In the genomic region with DNA sequence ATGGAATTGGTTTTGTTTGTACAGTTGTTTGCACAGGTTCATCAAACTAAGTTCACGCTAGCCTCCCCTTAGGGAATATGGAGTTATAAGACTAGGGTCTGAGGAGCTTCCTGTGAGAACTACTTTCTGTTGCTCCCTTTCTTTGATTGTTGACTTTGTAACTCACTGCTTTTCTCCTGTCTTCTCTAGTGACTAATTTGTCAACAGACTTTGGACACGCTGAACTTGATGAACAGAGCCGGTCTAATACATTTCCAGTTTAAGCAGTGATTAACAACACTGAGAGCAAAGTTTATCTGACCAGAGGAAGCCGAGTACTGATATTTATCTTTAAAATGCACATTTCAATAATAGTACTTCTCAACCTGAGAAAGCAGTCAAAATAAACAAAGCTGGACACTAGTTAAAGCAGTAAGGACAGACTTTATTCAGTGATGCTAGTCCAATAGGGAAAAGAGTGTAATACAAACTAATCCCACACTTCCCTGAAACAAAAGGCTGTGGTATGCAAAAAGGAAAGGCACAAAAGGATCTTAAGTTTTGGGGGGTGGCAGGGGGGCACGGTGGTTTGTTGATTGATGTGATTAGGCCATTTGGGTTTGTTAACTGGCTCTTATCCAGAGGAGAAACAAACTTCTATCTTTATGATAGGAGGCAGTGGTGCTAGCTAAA, we compare ENCODE assay signal across 1 cellular context.
TF ChIP-seq lines count a peak whose summit lies in the region.

No MANE protein-coding gene starts in this region.

TF ChIP-seq in HepG2, 621 proteins besides CTCF, POLR2A, EP300 and RAD21 (continued from another document and continues in another):
- TF ChIP-seq SIX1 (CRISPR knock-in tag; IDR thresholded peaks at IDR 0.05; ENCODE audit: borderline replicate concordance) (peak; percentile 60; the same call in 1 of the 2 replicates), SP4 (CRISPR knock-in tag; IDR thresholded peaks at IDR 0.05) (no peak), HMG20A (CRISPR knock-in tag; IDR thresholded peaks at IDR 0.05; ENCODE audit: borderline replicate concordance) (peak; percentile 90; the same call in 1 of the 2 replicates), KLF16 (CRISPR knock-in tag; IDR thresholded peaks at IDR 0.05) (peak in 1 of 2 experiments; percentile 38; a peak in 1 of 4 replicates), FOXA1 (IDR thresholded peaks at IDR 0.05) (peak; percentile 39; the same call in 1 of the 2 replicates), FOXA1 (CRISPR knock-in tag; IDR thresholded peaks at IDR 0.05) (peak; percentile 84), ZNF205 (CRISPR knock-in tag; IDR thresholded peaks at IDR 0.05) (peak; percentile 82; the same call in 1 of the 2 replicates), ISL2 (CRISPR knock-in tag; IDR thresholded peaks at IDR 0.05) (peak; percentile 77), NFKBIZ (CRISPR knock-in tag; IDR thresholded peaks at IDR 0.05) (0 out of 2 replicates have a peak, but pooled peaks have one; percentile 52), ERF (CRISPR knock-in tag; IDR thresholded peaks at IDR 0.05) (0 out of 2 replicates have a peak, but pooled peaks have one; percentile 31), TBX2 (CRISPR knock-in tag; IDR thresholded peaks at IDR 0.05; ENCODE audit: borderline replicate concordance) (peak; percentile 90), RXRB (CRISPR knock-in tag; IDR thresholded peaks at IDR 0.05; ENCODE audit: borderline replicate concordance) (peak; percentile 80; the same call in 1 of the 2 replicates), FOXA3 (CRISPR knock-in tag; IDR thresholded peaks at IDR 0.05) (peak; percentile 93), ZNF337 (CRISPR knock-in tag; IDR thresholded peaks at IDR 0.05; ENCODE audit: borderline replicate concordance, low read depth) (peak; percentile 56; the same call in 1 of the 2 replicates), KDM6A (CRISPR knock-in tag; IDR thresholded peaks at IDR 0.05; ENCODE audit: low read depth) (peak; percentile 71), NAIF1 (CRISPR knock-in tag; IDR thresholded peaks at IDR 0.05; ENCODE audit: borderline replicate concordance) (peak; percentile 7; the same call in 1 of the 2 replicates), SATB2 (CRISPR knock-in tag; IDR thresholded peaks at IDR 0.05) (0 out of 2 replicates have a peak, but pooled peaks have one; percentile 38), ZNF577 (CRISPR knock-in tag; IDR thresholded peaks at IDR 0.05; ENCODE audit: borderline replicate concordance, low read depth) (no peak), HDAC2 (CRISPR knock-in tag; IDR thresholded peaks at IDR 0.05) (peak; percentile 88)
- TF ChIP-seq, protein P1, sequence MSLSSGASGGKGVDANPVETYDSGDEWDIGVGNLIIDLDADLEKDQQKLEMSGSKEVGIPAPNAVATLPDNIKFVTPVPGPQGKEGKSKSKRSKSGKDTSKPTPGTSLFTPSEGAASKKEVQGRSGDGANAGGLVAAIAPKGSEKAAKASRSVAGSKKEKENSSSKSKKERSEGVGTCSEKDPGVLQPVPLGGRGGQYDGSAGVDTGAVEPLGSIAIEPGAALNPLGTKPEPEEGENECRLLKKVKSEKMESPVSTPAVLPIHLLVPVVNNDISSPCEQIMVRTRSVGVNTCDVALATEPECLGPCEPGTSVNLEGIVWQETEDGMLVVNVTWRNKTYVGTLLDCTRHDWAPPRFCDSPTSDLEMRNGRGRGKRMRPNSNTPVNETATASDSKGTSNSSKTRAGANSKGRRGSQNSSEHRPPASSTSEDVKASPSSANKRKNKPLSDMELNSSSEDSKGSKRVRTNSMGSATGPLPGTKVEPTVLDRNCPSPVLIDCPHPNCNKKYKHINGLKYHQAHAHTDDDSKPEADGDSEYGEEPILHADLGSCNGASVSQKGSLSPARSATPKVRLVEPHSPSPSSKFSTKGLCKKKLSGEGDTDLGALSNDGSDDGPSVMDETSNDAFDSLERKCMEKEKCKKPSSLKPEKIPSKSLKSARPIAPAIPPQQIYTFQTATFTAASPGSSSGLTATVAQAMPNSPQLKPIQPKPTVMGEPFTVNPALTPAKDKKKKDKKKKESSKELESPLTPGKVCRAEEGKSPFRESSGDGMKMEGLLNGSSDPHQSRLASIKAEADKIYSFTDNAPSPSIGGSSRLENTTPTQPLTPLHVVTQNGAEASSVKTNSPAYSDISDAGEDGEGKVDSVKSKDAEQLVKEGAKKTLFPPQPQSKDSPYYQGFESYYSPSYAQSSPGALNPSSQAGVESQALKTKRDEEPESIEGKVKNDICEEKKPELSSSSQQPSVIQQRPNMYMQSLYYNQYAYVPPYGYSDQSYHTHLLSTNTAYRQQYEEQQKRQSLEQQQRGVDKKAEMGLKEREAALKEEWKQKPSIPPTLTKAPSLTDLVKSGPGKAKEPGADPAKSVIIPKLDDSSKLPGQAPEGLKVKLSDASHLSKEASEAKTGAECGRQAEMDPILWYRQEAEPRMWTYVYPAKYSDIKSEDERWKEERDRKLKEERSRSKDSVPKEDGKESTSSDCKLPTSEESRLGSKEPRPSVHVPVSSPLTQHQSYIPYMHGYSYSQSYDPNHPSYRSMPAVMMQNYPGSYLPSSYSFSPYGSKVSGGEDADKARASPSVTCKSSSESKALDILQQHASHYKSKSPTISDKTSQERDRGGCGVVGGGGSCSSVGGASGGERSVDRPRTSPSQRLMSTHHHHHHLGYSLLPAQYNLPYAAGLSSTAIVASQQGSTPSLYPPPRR (CRISPR knock-in tag; IDR thresholded peaks at IDR 0.05; ENCODE audit: borderline replicate concordance): peak; percentile 94
- TF ChIP-seq, protein P2, sequence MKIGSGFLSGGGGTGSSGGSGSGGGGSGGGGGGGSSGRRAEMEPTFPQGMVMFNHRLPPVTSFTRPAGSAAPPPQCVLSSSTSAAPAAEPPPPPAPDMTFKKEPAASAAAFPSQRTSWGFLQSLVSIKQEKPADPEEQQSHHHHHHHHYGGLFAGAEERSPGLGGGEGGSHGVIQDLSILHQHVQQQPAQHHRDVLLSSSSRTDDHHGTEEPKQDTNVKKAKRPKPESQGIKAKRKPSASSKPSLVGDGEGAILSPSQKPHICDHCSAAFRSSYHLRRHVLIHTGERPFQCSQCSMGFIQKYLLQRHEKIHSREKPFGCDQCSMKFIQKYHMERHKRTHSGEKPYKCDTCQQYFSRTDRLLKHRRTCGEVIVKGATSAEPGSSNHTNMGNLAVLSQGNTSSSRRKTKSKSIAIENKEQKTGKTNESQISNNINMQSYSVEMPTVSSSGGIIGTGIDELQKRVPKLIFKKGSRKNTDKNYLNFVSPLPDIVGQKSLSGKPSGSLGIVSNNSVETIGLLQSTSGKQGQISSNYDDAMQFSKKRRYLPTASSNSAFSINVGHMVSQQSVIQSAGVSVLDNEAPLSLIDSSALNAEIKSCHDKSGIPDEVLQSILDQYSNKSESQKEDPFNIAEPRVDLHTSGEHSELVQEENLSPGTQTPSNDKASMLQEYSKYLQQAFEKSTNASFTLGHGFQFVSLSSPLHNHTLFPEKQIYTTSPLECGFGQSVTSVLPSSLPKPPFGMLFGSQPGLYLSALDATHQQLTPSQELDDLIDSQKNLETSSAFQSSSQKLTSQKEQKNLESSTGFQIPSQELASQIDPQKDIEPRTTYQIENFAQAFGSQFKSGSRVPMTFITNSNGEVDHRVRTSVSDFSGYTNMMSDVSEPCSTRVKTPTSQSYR (CRISPR knock-in tag; IDR thresholded peaks at IDR 0.05; ENCODE audit: borderline replicate concordance): no peak
- TF ChIP-seq, protein P3, sequence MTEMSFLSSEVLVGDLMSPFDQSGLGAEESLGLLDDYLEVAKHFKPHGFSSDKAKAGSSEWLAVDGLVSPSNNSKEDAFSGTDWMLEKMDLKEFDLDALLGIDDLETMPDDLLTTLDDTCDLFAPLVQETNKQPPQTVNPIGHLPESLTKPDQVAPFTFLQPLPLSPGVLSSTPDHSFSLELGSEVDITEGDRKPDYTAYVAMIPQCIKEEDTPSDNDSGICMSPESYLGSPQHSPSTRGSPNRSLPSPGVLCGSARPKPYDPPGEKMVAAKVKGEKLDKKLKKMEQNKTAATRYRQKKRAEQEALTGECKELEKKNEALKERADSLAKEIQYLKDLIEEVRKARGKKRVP (CRISPR knock-in tag; IDR thresholded peaks at IDR 0.05): 0 out of 4 replicates have a peak, but pooled peaks of 1 of the 2 experiments have one; percentile 18
- TF ChIP-seq, protein P4, sequence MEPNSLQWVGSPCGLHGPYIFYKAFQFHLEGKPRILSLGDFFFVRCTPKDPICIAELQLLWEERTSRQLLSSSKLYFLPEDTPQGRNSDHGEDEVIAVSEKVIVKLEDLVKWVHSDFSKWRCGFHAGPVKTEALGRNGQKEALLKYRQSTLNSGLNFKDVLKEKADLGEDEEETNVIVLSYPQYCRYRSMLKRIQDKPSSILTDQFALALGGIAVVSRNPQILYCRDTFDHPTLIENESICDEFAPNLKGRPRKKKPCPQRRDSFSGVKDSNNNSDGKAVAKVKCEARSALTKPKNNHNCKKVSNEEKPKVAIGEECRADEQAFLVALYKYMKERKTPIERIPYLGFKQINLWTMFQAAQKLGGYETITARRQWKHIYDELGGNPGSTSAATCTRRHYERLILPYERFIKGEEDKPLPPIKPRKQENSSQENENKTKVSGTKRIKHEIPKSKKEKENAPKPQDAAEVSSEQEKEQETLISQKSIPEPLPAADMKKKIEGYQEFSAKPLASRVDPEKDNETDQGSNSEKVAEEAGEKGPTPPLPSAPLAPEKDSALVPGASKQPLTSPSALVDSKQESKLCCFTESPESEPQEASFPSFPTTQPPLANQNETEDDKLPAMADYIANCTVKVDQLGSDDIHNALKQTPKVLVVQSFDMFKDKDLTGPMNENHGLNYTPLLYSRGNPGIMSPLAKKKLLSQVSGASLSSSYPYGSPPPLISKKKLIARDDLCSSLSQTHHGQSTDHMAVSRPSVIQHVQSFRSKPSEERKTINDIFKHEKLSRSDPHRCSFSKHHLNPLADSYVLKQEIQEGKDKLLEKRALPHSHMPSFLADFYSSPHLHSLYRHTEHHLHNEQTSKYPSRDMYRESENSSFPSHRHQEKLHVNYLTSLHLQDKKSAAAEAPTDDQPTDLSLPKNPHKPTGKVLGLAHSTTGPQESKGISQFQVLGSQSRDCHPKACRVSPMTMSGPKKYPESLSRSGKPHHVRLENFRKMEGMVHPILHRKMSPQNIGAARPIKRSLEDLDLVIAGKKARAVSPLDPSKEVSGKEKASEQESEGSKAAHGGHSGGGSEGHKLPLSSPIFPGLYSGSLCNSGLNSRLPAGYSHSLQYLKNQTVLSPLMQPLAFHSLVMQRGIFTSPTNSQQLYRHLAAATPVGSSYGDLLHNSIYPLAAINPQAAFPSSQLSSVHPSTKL (CRISPR knock-in tag; IDR thresholded peaks at IDR 0.05): peak; percentile 92
- TF ChIP-seq, protein P5, sequence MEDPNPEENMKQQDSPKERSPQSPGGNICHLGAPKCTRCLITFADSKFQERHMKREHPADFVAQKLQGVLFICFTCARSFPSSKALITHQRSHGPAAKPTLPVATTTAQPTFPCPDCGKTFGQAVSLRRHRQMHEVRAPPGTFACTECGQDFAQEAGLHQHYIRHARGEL (CRISPR knock-in tag; IDR thresholded peaks at IDR 0.05): no peak
- TF ChIP-seq, protein P6, sequence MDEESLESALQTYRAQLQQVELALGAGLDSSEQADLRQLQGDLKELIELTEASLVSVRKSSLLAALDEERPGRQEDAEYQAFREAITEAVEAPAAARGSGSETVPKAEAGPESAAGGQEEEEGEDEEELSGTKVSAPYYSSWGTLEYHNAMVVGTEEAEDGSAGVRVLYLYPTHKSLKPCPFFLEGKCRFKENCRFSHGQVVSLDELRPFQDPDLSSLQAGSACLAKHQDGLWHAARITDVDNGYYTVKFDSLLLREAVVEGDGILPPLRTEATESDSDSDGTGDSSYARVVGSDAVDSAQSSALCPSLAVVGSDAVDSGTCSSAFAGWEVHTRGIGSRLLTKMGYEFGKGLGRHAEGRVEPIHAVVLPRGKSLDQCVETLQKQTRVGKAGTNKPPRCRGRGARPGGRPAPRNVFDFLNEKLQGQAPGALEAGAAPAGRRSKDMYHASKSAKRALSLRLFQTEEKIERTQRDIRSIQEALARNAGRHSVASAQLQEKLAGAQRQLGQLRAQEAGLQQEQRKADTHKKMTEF (CRISPR knock-in tag; IDR thresholded peaks at IDR 0.05): peak; percentile 53; the same call in 1 of the 2 replicates
- TF ChIP-seq, protein P7, sequence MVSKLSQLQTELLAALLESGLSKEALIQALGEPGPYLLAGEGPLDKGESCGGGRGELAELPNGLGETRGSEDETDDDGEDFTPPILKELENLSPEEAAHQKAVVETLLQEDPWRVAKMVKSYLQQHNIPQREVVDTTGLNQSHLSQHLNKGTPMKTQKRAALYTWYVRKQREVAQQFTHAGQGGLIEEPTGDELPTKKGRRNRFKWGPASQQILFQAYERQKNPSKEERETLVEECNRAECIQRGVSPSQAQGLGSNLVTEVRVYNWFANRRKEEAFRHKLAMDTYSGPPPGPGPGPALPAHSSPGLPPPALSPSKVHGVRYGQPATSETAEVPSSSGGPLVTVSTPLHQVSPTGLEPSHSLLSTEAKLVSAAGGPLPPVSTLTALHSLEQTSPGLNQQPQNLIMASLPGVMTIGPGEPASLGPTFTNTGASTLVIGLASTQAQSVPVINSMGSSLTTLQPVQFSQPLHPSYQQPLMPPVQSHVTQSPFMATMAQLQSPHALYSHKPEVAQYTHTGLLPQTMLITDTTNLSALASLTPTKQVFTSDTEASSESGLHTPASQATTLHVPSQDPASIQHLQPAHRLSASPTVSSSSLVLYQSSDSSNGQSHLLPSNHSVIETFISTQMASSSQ (IDR thresholded peaks at IDR 0.05; ENCODE audit: low read depth): 0 out of 2 replicates have a peak, but pooled peaks have one; percentile 38
- TF ChIP-seq, protein P7 (CRISPR knock-in tag; IDR thresholded peaks at IDR 0.05; ENCODE audit: borderline replicate concordance): peak; percentile 50; the same call in 1 of the 2 replicates
- TF ChIP-seq, protein P8, sequence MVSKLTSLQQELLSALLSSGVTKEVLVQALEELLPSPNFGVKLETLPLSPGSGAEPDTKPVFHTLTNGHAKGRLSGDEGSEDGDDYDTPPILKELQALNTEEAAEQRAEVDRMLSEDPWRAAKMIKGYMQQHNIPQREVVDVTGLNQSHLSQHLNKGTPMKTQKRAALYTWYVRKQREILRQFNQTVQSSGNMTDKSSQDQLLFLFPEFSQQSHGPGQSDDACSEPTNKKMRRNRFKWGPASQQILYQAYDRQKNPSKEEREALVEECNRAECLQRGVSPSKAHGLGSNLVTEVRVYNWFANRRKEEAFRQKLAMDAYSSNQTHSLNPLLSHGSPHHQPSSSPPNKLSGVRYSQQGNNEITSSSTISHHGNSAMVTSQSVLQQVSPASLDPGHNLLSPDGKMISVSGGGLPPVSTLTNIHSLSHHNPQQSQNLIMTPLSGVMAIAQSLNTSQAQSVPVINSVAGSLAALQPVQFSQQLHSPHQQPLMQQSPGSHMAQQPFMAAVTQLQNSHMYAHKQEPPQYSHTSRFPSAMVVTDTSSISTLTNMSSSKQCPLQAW (CRISPR knock-in tag; IDR thresholded peaks at IDR 0.05): peak; percentile 38
